In genomic region chr12:128388461-128388921, GRCh38 we compare ENCODE assay signal across 10 cellular contexts.
DNase-seq lines count a peak whose midpoint lies in the region; ATAC-seq and TF ChIP-seq lines count a peak whose summit lies in the region.
"Had no signal": no experiment of that assay in that cellular context is flagged by ENCODE, and none has a peak within 500 bp of the region (broad histone marks: within the 10 kb centered on the region; RNA-seq: fewer than 3 reads in every experiment).

No MANE protein-coding gene starts in this region.

- H3K27ac ChIP-seq in left ventricle myocardium inferior (replicated peaks) (peak overlapping the region; percentile 27), psoas muscle (no peak overlapping the region)
- H3K27ac ChIP-seq: C4-2B had no signal

- DNase-seq in DMS79 treated with DMSO at 0.1 percent for 48 hours (lab: John Stamatoyannopoulos, UW) (peak; percentile 71), NCI-H748 (lab: John Stamatoyannopoulos, UW; ENCODE audit: unreplicated experiment) (peak; percentile 93), left ventricle myocardium inferior (peak; percentile 26), psoas muscle (peak; percentile 19 to 67), HT-29 (ENCODE audit: low spot score) (no peak)
- DNase-seq: naive thymus-derived CD8-positive, alpha-beta T cell had no signal

- 10 to 20% (median 10%) methylated on average over 12 of the region's 12 CpGs for WGBS in psoas muscle, 3 donors

- ATAC-seq in psoas muscle = peak in 3 of 4 donors; percentile 34 to 82 (median 40)
- ATAC-seq in GM21447 (IDR thresholded peaks at IDR 0.05; ENCODE audit: unreplicated experiment) = no peak
- no peak for ATAC-seq in GM19397 (IDR thresholded peaks at IDR 0.05; ENCODE audit: unreplicated experiment)
- ATAC-seq in HG02885 (IDR thresholded peaks at IDR 0.05; ENCODE audit: poor library complexity, unreplicated experiment) = no peak
- ATAC-seq: naive thymus-derived CD8-positive, alpha-beta T cell had no signal

- TF ChIP-seq CTCF in left ventricle myocardium inferior (IDR thresholded peaks at IDR 0.05; ENCODE audit: borderline replicate concordance) (no peak), psoas muscle (IDR thresholded peaks at IDR 0.05) (no peak)

- H3K27me3 ChIP-seq in left ventricle myocardium inferior (ENCODE audit: low read depth) = peaks cover 95% of the 10 kb centered on the region
- peaks cover 0 to 4% (median 0%) of the 10 kb centered on the region in 3 donors for H3K27me3 ChIP-seq in psoas muscle (ENCODE audit: insufficient read depth in 3 of 3, low read length in 2 of 3)

- intact Hi-C loops in left ventricle myocardium inferior (cut with micrococcal nuclease) = no loop called here
- intact Hi-C loops in psoas muscle (cut with DNase I) = loop anchor here in 1 of 2 donors (10.0 kb wide), 1 partner anchor 134 kb away; no protein-coding TSS in a partner anchor

- H3K9me3 ChIP-seq in left ventricle myocardium inferior (replicated peaks) (peaks cover 2% of the 10 kb centered on the region), psoas muscle (no peaks in the 10 kb centered on the region)

- H3K4me1 ChIP-seq in left ventricle myocardium inferior = peaks cover 10% of the 10 kb centered on the region
- no peaks in the 10 kb centered on the region for H3K4me1 ChIP-seq in psoas muscle

- no peaks in the 10 kb centered on the region for H3K36me3 ChIP-seq in left ventricle myocardium inferior
- no peaks in the 10 kb centered on the region for H3K36me3 ChIP-seq in psoas muscle (ENCODE audit: insufficient read depth in 1 of 2, low read depth in 1 of 2)

- H3K4me3 ChIP-seq in left ventricle myocardium inferior (no peak overlapping the region), psoas muscle (no peak overlapping the region)

Comparison
In these comparisons a context has a peak if more than half of its experiments do, and no peak if none do; other contexts are left out.
1. ATAC-seq: peak in psoas muscle (3 of 4); none in GM21447 (single experiment), GM19397 (single experiment) and HG02885 (single experiment).